Comparison of ENCODE assay signal across 28 cellular contexts in genomic region chr7:24857623-24858022, GRCh38.
DNase-seq lines count a peak whose midpoint lies in the region; ATAC-seq, FAIRE-seq and TF ChIP-seq lines count a peak whose summit lies in the region.
"Had no signal": no experiment of that assay in that cellular context is flagged by ENCODE, and none has a peak within 500 bp of the region (broad histone marks: within the 10 kb centered on the region; RNA-seq: fewer than 3 reads in every experiment).

No MANE protein-coding gene starts in this region.

- no peak for TF ChIP-seq POLR2A in K562 (conservative IDR thresholded peaks at IDR 0.05)

- no peak for TF ChIP-seq RAD21 in K562 (CRISPR knock-in tag; conservative IDR thresholded peaks at IDR 0.05 in 1 of 2, IDR thresholded peaks at IDR 0.05 in 1 of 2)

- TF ChIP-seq EP300 in K562 (IDR thresholded peaks at IDR 0.05; ENCODE audit: low read length), result no peak

- no peaks in the 10 kb centered on the region for H3K79me2 ChIP-seq in K562 (ENCODE audit: control insufficient read depth, insufficient read depth, low read length)

- ATAC-seq in T-helper 17 cell (no peak), K562 (no peak), GM18520 (IDR thresholded peaks at IDR 0.05; ENCODE audit: unreplicated experiment) (no peak)
- ATAC-seq in stimulated activated memory B cell treated with anti-CD40 and anti-IgM and Interleukin-4, amounts not matched to agents 10 μg/mL and 1 μg/mL and 100 μg/mL, for 72 hours, result no peak
- ATAC-seq in activated T-cell treated with anti-CD3 and anti-CD28 coated beads, Interleukin-2, amount 50 U/mL, for 4 hours, result no peak
- ATAC-seq: GM12878 had no signal

- BruUV-seq in K562 (replicated peaks; lab: Mats Ljungman, UMichigan), result no TSS peak

- CTCF ChIA-PET in K562 (lab: Yijun Ruan, JAX; ENCODE audit: low intra/inter-chr PET ratio), result no interaction called here

- no peak for TF ChIP-seq CTCF in K562 (IDR thresholded peaks at IDR 0.05 in 2 of 3, conservative IDR thresholded peaks at IDR 0.05 in 1 of 3; ENCODE audit: insufficient read depth in 2 of 3, low read depth in 1 of 3, low read length in 3 of 3)

- no peaks in the 10 kb centered on the region for H3K9me3 Mint-ChIP-seq in stimulated activated memory B cell treated with anti-CD40 and anti-IgM and Interleukin-4, amounts not matched to agents 10 μg/mL and 1 μg/mL and 100 μg/mL, for 72 hours
- no peaks in the 10 kb centered on the region for H3K9me3 Mint-ChIP-seq in activated T-cell treated with anti-CD3 and anti-CD28 coated beads, Interleukin-2, amount 50 U/mL, for 4 hours
- H3K9me3 Mint-ChIP-seq: CD14-positive monocyte; CD4-positive, alpha-beta memory T cell; CD4-positive, CD25-positive, alpha-beta regulatory T cell; CD8-positive, alpha-beta memory T cell had no signal

- H3K36me3 ChIP-seq in K562 (ENCODE audit: control insufficient read depth, insufficient read depth, low read length), result peaks cover 57% of the 10 kb centered on the region

- no peaks in the 10 kb centered on the region for H3K27me3 Mint-ChIP-seq in T-helper 17 cell
- no peaks in the 10 kb centered on the region for H3K27me3 Mint-ChIP-seq in stimulated activated memory B cell treated with anti-CD40 and anti-IgM and Interleukin-4, amounts not matched to agents 10 μg/mL and 1 μg/mL and 100 μg/mL, for 72 hours
- no peaks in the 10 kb centered on the region for H3K27me3 Mint-ChIP-seq in activated T-cell treated with anti-CD3 and anti-CD28 coated beads, Interleukin-2, amount 50 U/mL, for 4 hours (ENCODE audit: low read depth)
- H3K27me3 Mint-ChIP-seq: CD4-positive, alpha-beta memory T cell; CD4-positive, CD25-positive, alpha-beta regulatory T cell; CD8-positive, alpha-beta memory T cell had no signal

- intact Hi-C loops in K562 (cut with micrococcal nuclease), result no loop called here

- DNase-seq in T-helper 17 cell (no peak), K562 (ENCODE audit: extremely low read depth in 1 of 4, low spot score in 3 of 4) (no peak)
- DNase-seq in activated T-cell treated with anti-CD3 and anti-CD28 coated beads, Interleukin-2, amount 50 U/mL, for 4 hours, result no peak
- no peak for DNase-seq in activated CD8-positive, alpha-beta memory T cell treated with anti-CD3 and anti-CD28 coated beads, Interleukin-2, amount 50 U/mL, for 48 hours
- DNase-seq: 8988T; ACHN; BE2C; C1 segment of cervical spinal cord; CD4-positive, alpha-beta memory T cell; CD4-positive, CD25-positive, alpha-beta regulatory T cell; CD8-positive, alpha-beta memory T cell; COR-L47; DMS 273 treated with DMSO at 0.1 percent for 48 hours; DMS153; DMS53; DMS79; DND-41; EL; GDM1 had no signal

- FAIRE-seq in K562 (lab: Jason Lieb, UNC), result no peak
- FAIRE-seq: A204.1, GM12878, GM12892, GM18507, GM19239 had no signal

- no peak overlapping the region for H2AFZ ChIP-seq in K562 (ENCODE audit: low read depth, low read length)

- no peak overlapping the region for H3K27ac ChIP-seq in K562 (ENCODE audit: extremely low read depth, low read depth, low read length)
- H3K27ac ChIP-seq: BLaER1 had no signal

- peak overlapping the region; percentile 54 for H3K27ac Mint-ChIP-seq in T-helper 17 cell
- peak overlapping the region; percentile 67 for H3K27ac Mint-ChIP-seq in stimulated activated memory B cell treated with anti-CD40 and anti-IgM and Interleukin-4, amounts not matched to agents 10 μg/mL and 1 μg/mL and 100 μg/mL, for 72 hours
- H3K27ac Mint-ChIP-seq: CD14-positive monocyte had no signal

- H3K4me3 Mint-ChIP-seq in T-helper 17 cell, result no peak overlapping the region
- H3K4me3 Mint-ChIP-seq in stimulated activated memory B cell treated with anti-CD40 and anti-IgM and Interleukin-4, amounts not matched to agents 10 μg/mL and 1 μg/mL and 100 μg/mL, for 72 hours, result no peak overlapping the region
- no peak overlapping the region for H3K4me3 Mint-ChIP-seq in activated T-cell treated with anti-CD3 and anti-CD28 coated beads, Interleukin-2, amount 50 U/mL, for 4 hours
- H3K4me3 Mint-ChIP-seq: CD14-positive monocyte; CD4-positive, alpha-beta memory T cell; CD4-positive, CD25-positive, alpha-beta regulatory T cell; CD8-positive, alpha-beta memory T cell had no signal

- H4K20me1 ChIP-seq in K562 (replicated peaks; ENCODE audit: control insufficient read depth, insufficient read depth, low read length), result no peaks in the 10 kb centered on the region
- H4K20me1 ChIP-seq: BLaER1 had no signal

- H3K9ac ChIP-seq in K562 (ENCODE audit: insufficient read depth in 1 of 2, low read depth in 2 of 2, low read length in 2 of 2), result no peak overlapping the region
- H3K9ac ChIP-seq: BLaER1 had no signal

- peaks cover 1 to 2% of the 10 kb centered on the region in 2 experiments; a peak in 3 of 5 replicates for H3K4me1 ChIP-seq in K562 (replicated peaks in 1 of 2; ENCODE audit: control insufficient read depth in 2 of 2, insufficient read depth in 2 of 2, low read length in 2 of 2)
- H3K4me1 ChIP-seq: BLaER1 had no signal

- peaks cover 23% of the 10 kb centered on the region for H3K4me1 Mint-ChIP-seq in T-helper 17 cell
- peaks cover 5% of the 10 kb centered on the region for H3K4me1 Mint-ChIP-seq in stimulated activated memory B cell treated with anti-CD40 and anti-IgM and Interleukin-4, amounts not matched to agents 10 μg/mL and 1 μg/mL and 100 μg/mL, for 72 hours
- H3K4me1 Mint-ChIP-seq in activated T-cell treated with anti-CD3 and anti-CD28 coated beads, Interleukin-2, amount 50 U/mL, for 4 hours (ENCODE audit: low read depth), result peaks cover 6% of the 10 kb centered on the region

- H3K4me2 ChIP-seq in K562 (ENCODE audit: insufficient read depth, low read length), result no peak overlapping the region
- H3K4me2 ChIP-seq: BLaER1 had no signal

- in situ Hi-C loops in K562 (cut with MboI), result no loop called here

- H3K9me3 ChIP-seq in T-helper 17 cell (ENCODE audit: control insufficient read depth, low read length, poor library complexity, severe bottlenecking), result no peaks in the 10 kb centered on the region
- peaks cover 6% of the 10 kb centered on the region; the same call in 1 of the 2 replicates for H3K9me3 ChIP-seq in K562 (replicated peaks; ENCODE audit: control insufficient read depth, insufficient read depth, low read depth, low read length)
- H3K9me3 ChIP-seq: BE2C had no signal

- H3K9me1 ChIP-seq in K562 (ENCODE audit: control insufficient read depth, insufficient read depth, low read length), result no peaks in the 10 kb centered on the region

- H3K4me3 ChIP-seq in K562, result no peak overlapping the region
- H3K4me3 ChIP-seq: BLaER1, GM12878 had no signal

- H3K36me3 Mint-ChIP-seq in T-helper 17 cell (ENCODE audit: low read depth), result peaks cover 9% of the 10 kb centered on the region
- H3K36me3 Mint-ChIP-seq in stimulated activated memory B cell treated with anti-CD40 and anti-IgM and Interleukin-4, amounts not matched to agents 10 μg/mL and 1 μg/mL and 100 μg/mL, for 72 hours, result peaks cover 58% of the 10 kb centered on the region
- H3K36me3 Mint-ChIP-seq in activated T-cell treated with anti-CD3 and anti-CD28 coated beads, Interleukin-2, amount 50 U/mL, for 4 hours (ENCODE audit: insufficient read depth), result peaks cover 37% of the 10 kb centered on the region

- H3K27me3 ChIP-seq in K562 (ENCODE audit: control insufficient read depth in 2 of 2, insufficient read depth in 2 of 2, low read length in 2 of 2), result no peaks in the 10 kb centered on the region
- H3K27me3 ChIP-seq: BE2C, BLaER1 had no signal

- POLR2A ChIA-PET in K562 (lab: Yijun Ruan, JAX), result no interaction called here

TF ChIP-seq in K562, 482 proteins besides CTCF, POLR2A, EP300 and RAD21:
- TF ChIP-seq TSC22D4 (tag; IDR thresholded peaks at IDR 0.05), result no peak
- TF ChIP-seq ZNF239 (CRISPR knock-in tag; IDR thresholded peaks at IDR 0.05), result peak; percentile 97
- TF ChIP-seq RBM25 (IDR thresholded peaks at IDR 0.05; ENCODE audit: low read depth, low read length, severe bottlenecking), result peak; percentile 90
